28 cellular contexts compared by ENCODE assay signal in the genomic region with DNA sequence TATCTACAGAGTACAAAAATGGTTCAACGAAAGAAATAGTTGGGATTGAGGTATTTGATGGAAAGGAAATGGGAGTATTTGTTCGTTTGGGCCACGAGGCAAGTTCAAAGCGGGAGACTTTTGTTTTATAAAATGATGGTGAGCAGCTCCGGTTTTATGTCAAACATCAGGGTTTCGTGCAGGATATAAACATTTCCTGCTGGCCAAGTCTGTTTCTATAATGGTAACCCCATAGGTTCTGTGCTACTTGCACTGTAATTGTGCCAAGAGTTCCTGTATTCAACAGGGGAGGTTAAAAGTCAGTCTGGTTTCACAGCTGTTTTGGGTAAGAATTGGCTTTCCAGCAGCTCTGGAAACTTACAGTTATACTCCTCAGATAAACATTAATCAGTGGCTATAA.
"Had no signal": no experiment of that assay in that cellular context is flagged by ENCODE, and none has a peak within 500 bp of the region (broad histone marks: within the 10 kb centered on the region; RNA-seq: fewer than 3 reads in every experiment).

No MANE protein-coding gene starts in this region.

- H3K4me2 ChIP-seq: smooth muscle cell had no signal

- H3K9me3 Mint-ChIP-seq: activated T-helper 2 cell treated with anti-CD3 and anti-CD28 coated beads, Interferon-gamma antibody, Interleukin-2, Interleukin-4, amounts not matched to agents 10 μg/mL and 5 μg/mL and 100 μg/mL, durations not matched to agents 14 hours and 24 hours and 36 hours; central memory CD8-positive, alpha-beta T cell; naive thymus-derived CD4-positive, alpha-beta T cell; stimulated activated naive B cell treated with anti-CD40 and anti-IgM and Interleukin-4, amounts not matched to agents 10 μg/mL and 1 μg/mL and 100 μg/mL, for 72 hours; T-helper 2 cell treated with Interferon-gamma antibody and Interleukin-4, amounts not matched to agents 5 μg/mL and 100 μg/mL, for 36 hours had no signal

- H3K27me3 Mint-ChIP-seq: activated naive CD8-positive, alpha-beta T cell; central memory CD8-positive, alpha-beta T cell; naive thymus-derived CD4-positive, alpha-beta T cell had no signal

- H3K4me1 ChIP-seq: adrenal gland, ascending aorta, uterus had no signal

- H3K9me3 ChIP-seq: adrenal gland, ascending aorta, left ventricle myocardium inferior, sigmoid colon, uterus had no signal

- ATAC-seq: activated CD8-positive, alpha-beta T cell treated with anti-CD3 and anti-CD28 coated beads, Interleukin-2, amount 10 ng/mL, durations not matched to agents 7 days and 5 days; naive thymus-derived CD4-positive, alpha-beta T cell; stimulated activated naive B cell treated with anti-CD40 and anti-IgM and Interleukin-4, amounts not matched to agents 10 μg/mL and 1 μg/mL and 100 μg/mL, for 72 hours had no signal

- H3K36me3 Mint-ChIP-seq: activated naive CD8-positive, alpha-beta T cell; naive thymus-derived CD4-positive, alpha-beta T cell; stimulated activated naive B cell treated with anti-CD40 and anti-IgM and Interleukin-4, amounts not matched to agents 10 μg/mL and 1 μg/mL and 100 μg/mL, for 72 hours had no signal

- H3K4me3 ChIP-seq: adrenal gland, ascending aorta, coronary artery, left ventricle myocardium inferior, sigmoid colon, smooth muscle cell, uterus had no signal

- H3K27ac ChIP-seq: adrenal gland, ascending aorta, brain microvascular endothelial cell, coronary artery, left ventricle myocardium inferior, uterus, WERI-Rb-1 had no signal

- H3K36me3 ChIP-seq: adrenal gland, ascending aorta, brain microvascular endothelial cell, left ventricle myocardium inferior, sigmoid colon, uterus, WERI-Rb-1 had no signal

- H3K27me3 ChIP-seq: adrenal gland, ascending aorta, brain microvascular endothelial cell, sigmoid colon, uterus had no signal

- H3K27ac Mint-ChIP-seq: activated CD8-positive, alpha-beta T cell treated with anti-CD3 and anti-CD28 coated beads, Interleukin-2, amount 10 ng/mL, durations not matched to agents 7 days and 5 days; activated naive CD8-positive, alpha-beta T cell; activated T-helper 2 cell treated with anti-CD3 and anti-CD28 coated beads, Interferon-gamma antibody, Interleukin-2, Interleukin-4, amounts not matched to agents 10 μg/mL and 5 μg/mL and 100 μg/mL, durations not matched to agents 14 hours and 24 hours and 36 hours; naive thymus-derived CD4-positive, alpha-beta T cell; stimulated activated naive B cell treated with anti-CD40 and anti-IgM and Interleukin-4, amounts not matched to agents 10 μg/mL and 1 μg/mL and 100 μg/mL, for 72 hours; T-helper 2 cell treated with Interferon-gamma antibody and Interleukin-4, amounts not matched to agents 5 μg/mL and 100 μg/mL, for 36 hours had no signal

- DNase-seq: activated CD4-positive, alpha-beta T cell treated with anti-CD3 and anti-CD28 coated beads, Interleukin-2, amount 50 U/mL, for 1 hour; activated CD4-positive, CD25-positive, alpha-beta regulatory T cell treated with anti-CD3 and anti-CD28 coated beads, Interleukin-2, amount 50 U/mL, for 72 hours; activated CD8-positive, alpha-beta T cell treated with anti-CD3 and anti-CD28 coated beads, Interleukin-2, amount 10 ng/mL, durations not matched to agents 7 days and 5 days; activated naive CD4-positive, alpha-beta T cell; activated T-cell treated with anti-CD3 and anti-CD28 coated beads, Interleukin-2, amount 50 U/mL, for 1 hour; adrenal gland; brain microvascular endothelial cell; foreskin fibroblast; kidney glomerular epithelial cell; left ventricle myocardium inferior; naive thymus-derived CD4-positive, alpha-beta T cell; posterior cingulate gyrus; retina; sigmoid colon; stimulated activated CD4-positive, alpha-beta T cell treated with anti-CD3 and anti-CD28 coated beads, Interleukin-2, amount 100 ng/mL, for 48 hours; stimulated activated CD8-positive, alpha-beta memory T cell treated with anti-CD3 and anti-CD28 coated beads, Interleukin-4, amount 100 ng/mL, for 48 hours; stimulated activated naive B cell treated with anti-CD40 and anti-IgM and Interleukin-4, amounts not matched to agents 10 μg/mL and 1 μg/mL and 100 μg/mL, for 72 hours; trophoblast cell; uterus; WERI-Rb-1 had no signal

- H3K4me3 Mint-ChIP-seq: activated CD8-positive, alpha-beta T cell treated with anti-CD3 and anti-CD28 coated beads, Interleukin-2, amount 10 ng/mL, durations not matched to agents 7 days and 5 days; activated naive CD8-positive, alpha-beta T cell; central memory CD8-positive, alpha-beta T cell; neural crest cell; T-helper 2 cell treated with Interferon-gamma antibody and Interleukin-4, amounts not matched to agents 5 μg/mL and 100 μg/mL, for 36 hours had no signal
